ENCODE assay signal across 15 cellular contexts in genomic region chr3:17937081-17937480, GRCh38.
DNase-seq lines count a peak whose midpoint lies in the region; ATAC-seq and TF ChIP-seq lines count a peak whose summit lies in the region.
"Had no signal": no experiment of that assay in that cellular context is flagged by ENCODE, and none has a peak within 500 bp of the region (broad histone marks: within the 10 kb centered on the region; RNA-seq: fewer than 3 reads in every experiment).

No MANE protein-coding gene starts in this region.

- H3K36me3 ChIP-seq in DND-41 (ENCODE audit: insufficient read depth, low read length) (no peaks in the 10 kb centered on the region), Loucy (ENCODE audit: insufficient read depth, low read length) (no peaks in the 10 kb centered on the region), PC-3 (ENCODE audit: low read depth, low read length) (no peaks in the 10 kb centered on the region)
- H3K36me3 ChIP-seq: BLaER1 had no signal

- no peak overlapping the region for H3K27ac ChIP-seq in DND-41 (ENCODE audit: low read length)
- H3K27ac ChIP-seq in PC-3 (ENCODE audit: low read length): no peak overlapping the region
- H3K27ac ChIP-seq: BLaER1 had no signal

- ATAC-seq in DND-41 (ENCODE audit: insufficient read depth, low read depth): no peak
- ATAC-seq in PC-3: no peak
- no peak for ATAC-seq in activated naive CD4-positive, alpha-beta T cell treated with anti-CD3 and anti-CD28 coated beads, Interleukin-2, amount 50 U/mL, for 72 hours

- H3K27me3 ChIP-seq in DND-41 (ENCODE audit: insufficient read depth, low read length, poor library complexity): no peaks in the 10 kb centered on the region
- H3K27me3 ChIP-seq in Loucy (ENCODE audit: insufficient read depth, low read length, poor library complexity, severe bottlenecking): no peaks in the 10 kb centered on the region
- H3K27me3 ChIP-seq in PC-3 (ENCODE audit: low read length): no peaks in the 10 kb centered on the region
- H3K27me3 ChIP-seq: BLaER1 had no signal

- no TSS peak for BruUV-seq in PC-3 (replicated peaks; lab: Mats Ljungman, UMichigan)

- no peaks in the 10 kb centered on the region for H3K36me3 Mint-ChIP-seq in activated naive CD4-positive, alpha-beta T cell treated with anti-CD3 and anti-CD28 coated beads, Interleukin-2, amount 50 U/mL, for 72 hours
- H3K36me3 Mint-ChIP-seq: CD8-positive, alpha-beta memory T cell had no signal

- no peak overlapping the region for H3K4me2 ChIP-seq in DND-41 (ENCODE audit: insufficient read depth, low read length)
- H3K4me2 ChIP-seq in Loucy (ENCODE audit: low read depth, low read length, poor library complexity, severe bottlenecking): no peak overlapping the region
- no peak overlapping the region for H3K4me2 ChIP-seq in PC-3 (ENCODE audit: low read length)
- H3K4me2 ChIP-seq: BLaER1 had no signal

- H3K9ac ChIP-seq in DND-41 (ENCODE audit: low read depth, low read length) (no peak overlapping the region), Loucy (ENCODE audit: low read depth, low read length, poor library complexity, severe bottlenecking) (no peak overlapping the region), PC-3 (ENCODE audit: low read length) (no peak overlapping the region)
- H3K9ac ChIP-seq: BLaER1 had no signal

- H3K9me3 ChIP-seq in DND-41 (ENCODE audit: insufficient read depth, low read length, severe bottlenecking) (no peaks in the 10 kb centered on the region), Loucy (ENCODE audit: insufficient read depth, low read depth, low read length) (no peaks in the 10 kb centered on the region), PC-3 (ENCODE audit: low read length) (no peaks in the 10 kb centered on the region)
- H3K9me3 ChIP-seq: BLaER1, Caco-2 had no signal

- intact Hi-C loops in PC-3 (cut with micrococcal nuclease): no loop called here

- no peak for DNase-seq in DND-41
- peak; percentile 57 for DNase-seq in NCI-H1930 (lab: John Stamatoyannopoulos, UW)
- no peak for DNase-seq in PC-3
- DNase-seq in activated naive CD4-positive, alpha-beta T cell treated with anti-CD3 and anti-CD28 coated beads, Interleukin-2, amount 50 U/mL, for 72 hours (ENCODE audit: low spot score in 2 of 2): no peak
- no peak for DNase-seq in amniotic stem cell (lab: John Stamatoyannopoulos, UW)
- no peak for DNase-seq in iPS-NIHi7 (ENCODE audit: extremely low spot score)
- no peak for DNase-seq in stimulated activated CD4-positive, alpha-beta T cell treated with anti-CD3 and anti-CD28 coated beads, Interleukin-4, amount 100 ng/mL, for 1 hour
- DNase-seq: 8988T; AML-193; Caco-2; CD8-positive, alpha-beta memory T cell; GF-D8; HCEC 1CT had no signal

- POLR2A ChIA-PET in PC-3 (lab: Charles Lee; ENCODE audit: unreplicated experiment): no interaction called here

- H3K79me2 ChIP-seq in DND-41 (ENCODE audit: insufficient read depth, low read length) (no peaks in the 10 kb centered on the region), Loucy (ENCODE audit: insufficient read depth, low read length) (no peaks in the 10 kb centered on the region), PC-3 (ENCODE audit: low read length) (no peaks in the 10 kb centered on the region)

- H4K20me1 ChIP-seq in DND-41 (ENCODE audit: insufficient read depth, low read length): no peaks in the 10 kb centered on the region
- H4K20me1 ChIP-seq in Loucy (ENCODE audit: insufficient read depth, low read length, poor library complexity, severe bottlenecking): no peaks in the 10 kb centered on the region
- no peaks in the 10 kb centered on the region for H4K20me1 ChIP-seq in PC-3 (ENCODE audit: low read length)
- H4K20me1 ChIP-seq: BLaER1 had no signal

- no peak overlapping the region for H3K4me3 ChIP-seq in DND-41 (ENCODE audit: low read depth in 1 of 2, low read length in 2 of 2)
- no peak overlapping the region for H3K4me3 ChIP-seq in Loucy (ENCODE audit: low read length, poor library complexity, severe bottlenecking)
- H3K4me3 ChIP-seq in PC-3 (ENCODE audit: low read length): no peak overlapping the region
- H3K4me3 ChIP-seq: BLaER1 had no signal

- H2AFZ ChIP-seq in DND-41 (ENCODE audit: low read depth, low read length) (0 out of 2 replicates have a peak overlapping the region, but pooled peaks have one; percentile 34), Loucy (ENCODE audit: low read length) (peak overlapping the region; percentile 18; the same call in 1 of the 2 replicates), PC-3 (ENCODE audit: low read length) (0 out of 2 replicates have a peak overlapping the region, but pooled peaks have one; percentile 20)

- peaks cover 25% of the 10 kb centered on the region for H3K4me1 ChIP-seq in DND-41 (ENCODE audit: insufficient read depth, low read length)
- H3K4me1 ChIP-seq in Loucy (ENCODE audit: insufficient read depth, low read length, poor library complexity, severe bottlenecking): peaks cover 35% of the 10 kb centered on the region
- peaks cover 10% of the 10 kb centered on the region for H3K4me1 ChIP-seq in PC-3 (ENCODE audit: insufficient read depth, low read length)
- H3K4me1 ChIP-seq: Caco-2 had no signal

- no peak for TF ChIP-seq CTCF in DND-41 (IDR thresholded peaks at IDR 0.05; ENCODE audit: borderline replicate concordance, extremely low read depth, low read length, poor library complexity, severe bottlenecking)
- TF ChIP-seq CTCF in Loucy (conservative IDR thresholded peaks at IDR 0.05; ENCODE audit: low read length): no peak
- no peak for TF ChIP-seq CTCF in PC-3 (conservative IDR thresholded peaks at IDR 0.05; ENCODE audit: low read depth, low read length)

- H3K9me2 ChIP-seq in Loucy (replicated peaks; ENCODE audit: low read depth, low read length) (no peaks in the 10 kb centered on the region), PC-3 (replicated peaks; ENCODE audit: low read length) (no peaks in the 10 kb centered on the region)

- H3K9me3 Mint-ChIP-seq in activated naive CD4-positive, alpha-beta T cell treated with anti-CD3 and anti-CD28 coated beads, Interleukin-2, amount 50 U/mL, for 72 hours: peaks cover 0 to 2% of the 10 kb centered on the region in 2 donors

- CTCF ChIA-PET in PC-3 (lab: Charles Lee): no interaction called here

- no peak overlapping the region for H3K27ac Mint-ChIP-seq in activated naive CD4-positive, alpha-beta T cell treated with anti-CD3 and anti-CD28 coated beads, Interleukin-2, amount 50 U/mL, for 72 hours

- no peaks in the 10 kb centered on the region for H3F3A ChIP-seq in Loucy (ENCODE audit: low read depth)
- H3F3A ChIP-seq in PC-3 (ENCODE audit: low read length, unreplicated experiment): no peaks in the 10 kb centered on the region

Comparison
In these comparisons a context has a peak if more than half of its experiments do, and no peak if none do; other contexts are left out.
1. DNase-seq: peak in NCI-H1930 (2 of 2); none in DND-41 (single experiment), PC-3 (single experiment), activated naive CD4-positive, alpha-beta T cell treated with anti-CD3 and anti-CD28 coated beads, Interleukin-2, amount 50 U/mL, for 72 hours (0 of 2), amniotic stem cell (single experiment), iPS-NIHi7 (single experiment) and stimulated activated CD4-positive, alpha-beta T cell treated with anti-CD3 and anti-CD28 coated beads, Interleukin-4, amount 100 ng/mL, for 1 hour (single experiment).
2. Peak in every context shown above with its lines, with median percentiles within 50 percentile points of each other: H2AFZ ChIP-seq.